ENCODE assay signal across 19 cellular contexts in the genomic region with DNA sequence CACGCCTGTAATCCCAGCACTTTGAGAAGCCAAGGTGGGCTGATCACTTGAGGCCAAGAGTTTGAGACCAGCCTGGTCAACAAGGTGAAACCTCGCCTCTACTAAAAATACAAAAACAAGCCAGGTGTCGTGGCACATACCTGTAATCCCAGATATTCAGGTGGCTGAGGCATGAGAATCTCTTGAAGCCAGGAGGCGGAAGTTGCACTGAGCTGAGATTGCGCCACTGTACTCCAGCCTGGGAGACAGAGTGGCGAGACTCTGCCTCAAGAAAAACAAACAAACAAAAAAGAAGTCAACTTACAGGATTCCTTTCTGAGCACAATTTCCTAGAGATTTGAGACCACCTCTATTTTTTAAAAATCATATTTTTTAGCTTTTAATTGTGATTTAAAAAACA.
"Had no signal": no experiment of that assay in that cellular context is flagged by ENCODE, and none has a peak within 500 bp of the region (broad histone marks: within the 10 kb centered on the region; RNA-seq: fewer than 3 reads in every experiment).

No MANE protein-coding gene starts in this region.

- H3K27ac Mint-ChIP-seq: endodermal cell; stimulated activated naive CD8-positive, alpha-beta T cell treated with anti-CD3 and anti-CD28 coated beads, Interleukin-15, Interleukin-2, amounts not matched to agents 100 ng/mL and 50 ng/mL, for 24 hours had no signal

- DNase-seq: activated CD4-positive, alpha-beta T cell treated with anti-CD3 and anti-CD28 coated beads for 1 hour; activated CD4-positive, alpha-beta T cell treated with anti-CD3 and anti-CD28 coated beads, Interleukin-2, amount 50 U/mL, for 4 hours; activated naive CD4-positive, alpha-beta T cell treated with anti-CD3 and anti-CD28 coated beads, Interleukin-2, amount 10 ng/mL, durations not matched to agents 7 days and 5 days; activated T-cell treated with anti-CD3 and anti-CD28 coated beads for 4 hours; dorsolateral prefrontal cortex; endodermal cell; erythroblast; hippocampal formation; mammary epithelial cell; naive thymus-derived CD4-positive, alpha-beta T cell; pancreas; stimulated activated CD4-positive, alpha-beta T cell treated with anti-CD3 and anti-CD28 coated beads, Interleukin-15, amount 100 ng/mL, for 24 hours; stimulated activated CD4-positive, alpha-beta T cell treated with anti-CD3 and anti-CD28 coated beads, Interleukin-4, amount 100 ng/mL, for 1 hour; testis had no signal

- H3K27ac ChIP-seq: ascending aorta, dorsolateral prefrontal cortex, skin epidermis, VCaP had no signal

- H3K4me3 ChIP-seq: ascending aorta, dorsolateral prefrontal cortex, pancreas, skin epidermis, testis had no signal

- H3K9me3 Mint-ChIP-seq: activated naive CD4-positive, alpha-beta T cell treated with anti-CD3 and anti-CD28 coated beads, Interleukin-2, amount 10 ng/mL, durations not matched to agents 7 days and 5 days; endodermal cell; naive thymus-derived CD4-positive, alpha-beta T cell; stimulated activated naive CD8-positive, alpha-beta T cell treated with anti-CD3 and anti-CD28 coated beads, Interleukin-15, Interleukin-2, amounts not matched to agents 100 ng/mL and 50 ng/mL, for 24 hours had no signal

- H3K4me1 Mint-ChIP-seq: endodermal cell had no signal

- H3K4me1 ChIP-seq: ascending aorta had no signal

- H3K27me3 Mint-ChIP-seq: activated naive CD4-positive, alpha-beta T cell treated with anti-CD3 and anti-CD28 coated beads, Interleukin-2, amount 10 ng/mL, durations not matched to agents 7 days and 5 days; naive thymus-derived CD4-positive, alpha-beta T cell; stimulated activated naive CD8-positive, alpha-beta T cell treated with anti-CD3 and anti-CD28 coated beads, Interleukin-15, Interleukin-2, amounts not matched to agents 100 ng/mL and 50 ng/mL, for 24 hours had no signal

- H3K4me3 Mint-ChIP-seq: activated naive CD4-positive, alpha-beta T cell treated with anti-CD3 and anti-CD28 coated beads, Interleukin-2, amount 10 ng/mL, durations not matched to agents 7 days and 5 days; endodermal cell; naive thymus-derived CD4-positive, alpha-beta T cell; stimulated activated naive CD8-positive, alpha-beta T cell treated with anti-CD3 and anti-CD28 coated beads, Interleukin-15, Interleukin-2, amounts not matched to agents 100 ng/mL and 50 ng/mL, for 24 hours had no signal

- H3K27me3 ChIP-seq: ascending aorta, dorsolateral prefrontal cortex, pancreas, testis had no signal

- ATAC-seq: naive thymus-derived CD4-positive, alpha-beta T cell; pancreas; SK-N-SH treated with all-trans-retinoic acid at 6 μM for 48 hours had no signal

- H3K9me3 ChIP-seq: ascending aorta, pancreas, testis had no signal
